Comparison of ENCODE assay signal across 17 cellular contexts in genomic region chr6:455006-455585, GRCh38.
DNase-seq lines count a peak whose midpoint lies in the region; ATAC-seq and TF ChIP-seq lines count a peak whose summit lies in the region.
"Had no signal": no experiment of that assay in that cellular context is flagged by ENCODE, and none has a peak within 500 bp of the region (broad histone marks: within the 10 kb centered on the region; RNA-seq: fewer than 3 reads in every experiment).

No MANE protein-coding gene starts in this region.

- no peak overlapping the region for H3K27ac ChIP-seq in brain microvascular endothelial cell
- H3K27ac ChIP-seq: heart left ventricle, parathyroid adenoma had no signal

- H3K36me3 Mint-ChIP-seq in activated CD4-positive, alpha-beta T cell treated with anti-CD3 and anti-CD28 coated beads, Interleukin-2, amount 10 ng/mL, durations not matched to agents 7 days and 5 days (ENCODE audit: low read depth), result peaks cover 19% of the 10 kb centered on the region
- peaks cover 10% of the 10 kb centered on the region for H3K36me3 Mint-ChIP-seq in activated CD8-positive, alpha-beta memory T cell treated with anti-CD3 and anti-CD28 coated beads, Interleukin-2, amount 10 ng/mL, durations not matched to agents 7 days and 5 days
- no peaks in the 10 kb centered on the region for H3K36me3 Mint-ChIP-seq in central memory CD8-positive, alpha-beta T cell (ENCODE audit: insufficient read depth)

- H3K9me3 Mint-ChIP-seq in activated CD4-positive, alpha-beta T cell treated with anti-CD3 and anti-CD28 coated beads, Interleukin-2, amount 10 ng/mL, durations not matched to agents 7 days and 5 days, result peaks cover 23% of the 10 kb centered on the region
- peaks cover 9% of the 10 kb centered on the region for H3K9me3 Mint-ChIP-seq in activated CD8-positive, alpha-beta memory T cell treated with anti-CD3 and anti-CD28 coated beads, Interleukin-2, amount 10 ng/mL, durations not matched to agents 7 days and 5 days (ENCODE audit: low read depth)
- no peaks in the 10 kb centered on the region for H3K9me3 Mint-ChIP-seq in central memory CD8-positive, alpha-beta T cell

- H3K27me3 Mint-ChIP-seq in activated CD4-positive, alpha-beta T cell treated with anti-CD3 and anti-CD28 coated beads, Interleukin-2, amount 10 ng/mL, durations not matched to agents 7 days and 5 days, result peaks cover 2% of the 10 kb centered on the region
- peaks cover 19% of the 10 kb centered on the region for H3K27me3 Mint-ChIP-seq in activated CD8-positive, alpha-beta memory T cell treated with anti-CD3 and anti-CD28 coated beads, Interleukin-2, amount 10 ng/mL, durations not matched to agents 7 days and 5 days
- H3K27me3 Mint-ChIP-seq in central memory CD8-positive, alpha-beta T cell, result no peaks in the 10 kb centered on the region

- POLR2A ChIA-PET in activated CD4-positive, alpha-beta T cell treated with anti-CD3 and anti-CD28 coated beads, Interleukin-2, amount 10 ng/mL, durations not matched to agents 7 days and 5 days (lab: Charles Lee), result no interaction called here

- H3K4me3 ChIP-seq in brain microvascular endothelial cell (ENCODE audit: low read depth, low read length), result no peak overlapping the region
- H3K4me3 ChIP-seq: heart left ventricle had no signal

- no peak overlapping the region for H3K4me3 Mint-ChIP-seq in activated CD4-positive, alpha-beta T cell treated with anti-CD3 and anti-CD28 coated beads, Interleukin-2, amount 10 ng/mL, durations not matched to agents 7 days and 5 days
- H3K4me3 Mint-ChIP-seq in activated CD8-positive, alpha-beta memory T cell treated with anti-CD3 and anti-CD28 coated beads, Interleukin-2, amount 10 ng/mL, durations not matched to agents 7 days and 5 days, result peak overlapping the region; percentile 8
- H3K4me3 Mint-ChIP-seq in central memory CD8-positive, alpha-beta T cell, result no peak overlapping the region

- in situ Hi-C loops in brain microvascular endothelial cell (cut with HindIII; ENCODE audit: low pct_ligation_motif_present, low sequenced_read_pairs), result no loop called here
- in situ Hi-C loops in ACHN (cut with HindIII; ENCODE audit: low pct_ligation_motif_present, low pct_unique_long_range_greater_than_20kb, low sequenced_read_pairs), result no loop called here

- no peak for TF ChIP-seq CTCF in brain microvascular endothelial cell (IDR thresholded peaks at IDR 0.05; ENCODE audit: low read depth, low read length, missing control alignments)

- peaks cover 23% of the 10 kb centered on the region for H3K4me1 Mint-ChIP-seq in activated CD4-positive, alpha-beta T cell treated with anti-CD3 and anti-CD28 coated beads, Interleukin-2, amount 10 ng/mL, durations not matched to agents 7 days and 5 days
- peaks cover 14% of the 10 kb centered on the region for H3K4me1 Mint-ChIP-seq in activated CD8-positive, alpha-beta memory T cell treated with anti-CD3 and anti-CD28 coated beads, Interleukin-2, amount 10 ng/mL, durations not matched to agents 7 days and 5 days
- H3K4me1 Mint-ChIP-seq in central memory CD8-positive, alpha-beta T cell, result no peaks in the 10 kb centered on the region

- H3K27ac Mint-ChIP-seq in activated CD4-positive, alpha-beta T cell treated with anti-CD3 and anti-CD28 coated beads, Interleukin-2, amount 10 ng/mL, durations not matched to agents 7 days and 5 days, result no peak overlapping the region
- H3K27ac Mint-ChIP-seq in activated CD8-positive, alpha-beta memory T cell treated with anti-CD3 and anti-CD28 coated beads, Interleukin-2, amount 10 ng/mL, durations not matched to agents 7 days and 5 days, result no peak overlapping the region
- no peak overlapping the region for H3K27ac Mint-ChIP-seq in central memory CD8-positive, alpha-beta T cell (ENCODE audit: low read depth)

- H3K36me3 ChIP-seq in brain microvascular endothelial cell (replicated peaks), result no peaks in the 10 kb centered on the region
- H3K36me3 ChIP-seq: heart left ventricle had no signal

- DNase-seq in activated CD4-positive, alpha-beta T cell treated with anti-CD3 and anti-CD28 coated beads for 4 hours, result peak; percentile 41 to 58
- DNase-seq in activated CD4-positive, alpha-beta T cell treated with anti-CD3 and anti-CD28 coated beads, Interleukin-2, amount 10 ng/mL, durations not matched to agents 7 days and 5 days, result no peak
- DNase-seq in activated CD8-positive, alpha-beta memory T cell treated with anti-CD3 and anti-CD28 coated beads, Interleukin-2, amount 10 ng/mL, durations not matched to agents 7 days and 5 days, result peak; percentile 62
- no peak for DNase-seq in central memory CD8-positive, alpha-beta T cell (ENCODE audit: low spot score in 2 of 2)
- DNase-seq in stimulated activated CD8-positive, alpha-beta memory T cell treated with anti-CD3 and anti-CD28 coated beads, Interleukin-4, amount 100 ng/mL, for 48 hours, result peak; percentile 60
- DNase-seq in GM19238 (ENCODE audit: insufficient read length, low spot score), result no peak
- DNase-seq in brain microvascular endothelial cell, result no peak
- DNase-seq in ACHN, result no peak
- DNase-seq: amygdala, erythroblast, heart left ventricle, Karpas-422, kidney glomerular epithelial cell, NCI-H187 treated with DMSO at 0.1 percent for 48 hours, NCI-H510A treated with DMSO at 0.1 percent for 48 hours, OCI-M1 had no signal

- CTCF ChIA-PET in activated CD4-positive, alpha-beta T cell treated with anti-CD3 and anti-CD28 coated beads, Interleukin-2, amount 10 ng/mL, durations not matched to agents 7 days and 5 days (lab: Charles Lee), result no interaction called here
- CTCF ChIA-PET in activated CD8-positive, alpha-beta memory T cell treated with anti-CD3 and anti-CD28 coated beads, Interleukin-2, amount 10 ng/mL, durations not matched to agents 7 days and 5 days (lab: Charles Lee), result no interaction called here

- peak; percentile 64 for ATAC-seq in activated CD8-positive, alpha-beta memory T cell treated with anti-CD3 and anti-CD28 coated beads, Interleukin-2, amount 10 ng/mL, durations not matched to agents 7 days and 5 days
- ATAC-seq in central memory CD8-positive, alpha-beta T cell (replicated peaks; ENCODE audit: extremely low read depth, poor library complexity, severe bottlenecking), result peak; percentile 28
- ATAC-seq: heart left ventricle had no signal

- no peaks in the 10 kb centered on the region for H3K27me3 ChIP-seq in brain microvascular endothelial cell (replicated peaks)
- H3K27me3 ChIP-seq: heart left ventricle had no signal

Comparison
In these comparisons a context has a peak if more than half of its experiments do, and no peak if none do; other contexts are left out.
1. DNase-seq: peak in activated CD4-positive, alpha-beta T cell treated with anti-CD3 and anti-CD28 coated beads for 4 hours (2 of 2), activated CD8-positive, alpha-beta memory T cell treated with anti-CD3 and anti-CD28 coated beads, Interleukin-2, amount 10 ng/mL, durations not matched to agents 7 days and 5 days (single experiment) and stimulated activated CD8-positive, alpha-beta memory T cell treated with anti-CD3 and anti-CD28 coated beads, Interleukin-4, amount 100 ng/mL, for 48 hours (single experiment); none in activated CD4-positive, alpha-beta T cell treated with anti-CD3 and anti-CD28 coated beads, Interleukin-2, amount 10 ng/mL, durations not matched to agents 7 days and 5 days (single experiment), central memory CD8-positive, alpha-beta T cell (0 of 2), GM19238 (single experiment), brain microvascular endothelial cell (single experiment) and ACHN (single experiment).